In the genomic region with DNA sequence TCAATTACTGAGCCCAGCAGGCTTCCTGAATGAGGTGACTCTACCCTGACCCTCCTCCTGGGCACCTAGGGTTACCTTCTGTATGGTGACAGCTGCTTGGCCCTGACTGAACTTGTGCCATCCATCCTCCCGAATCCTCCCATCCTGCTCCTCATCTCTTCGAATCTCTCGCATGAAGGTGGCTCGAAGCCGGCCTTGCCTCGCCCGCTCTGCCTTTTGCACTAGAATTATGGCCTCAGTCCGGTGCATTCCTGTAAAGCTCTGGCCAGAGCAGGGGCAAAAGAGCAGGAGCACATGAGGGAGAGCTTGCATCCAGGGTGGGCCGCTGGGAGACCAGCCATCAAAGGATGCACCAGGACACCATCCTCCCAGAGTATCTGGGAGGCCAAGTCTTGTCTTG, we compare ENCODE assay signal across 10 cellular contexts. TPM values are rescaled to one million over a fixed set of nuclear protein-coding genes. Genes with fewer than 3 reads are reported as not detected.
"Had no signal": no experiment of that assay in that cellular context is flagged by ENCODE, and none has a peak within 500 bp of the region (broad histone marks: within the 10 kb centered on the region; RNA-seq: fewer than 3 reads in every experiment).

No MANE protein-coding gene starts in this region.

- ATAC-seq: HepG2 had no signal

- H3K4me3 ChIP-seq: GM23248 had no signal

- DNase-seq: GM23248, GOT3, H9, HCEC 1CT, IMR-90, KBM-7 had no signal

- H3K9me3 Mint-ChIP-seq: H9 had no signal

- H3K27ac Mint-ChIP-seq: H9 had no signal

- H3K27ac ChIP-seq: GM23248, KMS-11 had no signal

- H3K9ac ChIP-seq: GM23248, KMS-11 had no signal

- H3K4me2 ChIP-seq: KMS-11 had no signal

- H3K4me3 Mint-ChIP-seq: H9 had no signal

- H2AFZ ChIP-seq: GM23248 had no signal

- FAIRE-seq: HepG2 had no signal

RNA-seq across cellular contexts. Expression of gene H2BK1, which starts 7.5 kb away (rescaled TPM):
- total RNA-seq: GM23248, H9, HepG2, HT-29, IMR-90 had no signal
- polyA plus RNA-seq: GM23248, HepG2, IMR-90 had no signal

RNA-seq across cellular contexts. Expression of gene ASB10, which starts 15.8 kb away (rescaled TPM):
- total RNA-seq: GM23248, H4, H9, HepG2, HT-29, IMR-90 had no signal
- polyA plus RNA-seq: GM23248, HepG2, IMR-90 had no signal

RNA-seq across cellular contexts. Expression of gene GBX1, which starts 35.3 kb away (rescaled TPM):
- total RNA-seq: GM23248, H4, H9, HepG2, HT-29, IMR-90 had no signal
- polyA plus RNA-seq: GM23248, HepG2, IMR-90 had no signal
